Comparison of ENCODE assay signal across 11 cellular contexts in the genomic region with DNA sequence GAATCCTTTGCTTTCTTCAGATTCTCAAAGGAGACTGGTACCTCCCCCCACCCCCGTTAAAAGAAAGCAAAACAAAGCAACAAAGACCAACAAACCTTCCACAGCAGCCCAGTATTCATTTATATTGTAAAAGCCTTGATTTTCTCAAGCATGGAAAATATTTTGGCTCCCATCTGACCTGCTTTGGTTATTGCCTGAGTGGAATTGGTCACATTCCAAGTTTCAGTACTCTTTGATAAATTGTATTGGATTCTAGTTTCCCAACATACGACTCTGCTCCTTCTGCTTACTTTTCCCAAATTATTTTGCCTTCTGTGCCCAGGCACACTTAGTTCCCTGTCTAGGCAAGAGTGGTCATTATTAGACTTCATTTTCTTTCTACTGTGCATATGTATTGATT. TPM values are rescaled to one million over a fixed set of nuclear protein-coding genes. Genes with fewer than 3 reads are reported as not detected.
DNase-seq lines count a peak whose midpoint lies in the region; ATAC-seq, FAIRE-seq and TF ChIP-seq lines count a peak whose summit lies in the region.
"Had no signal": no experiment of that assay in that cellular context is flagged by ENCODE, and none has a peak within 500 bp of the region (broad histone marks: within the 10 kb centered on the region; RNA-seq: fewer than 3 reads in every experiment).

No MANE protein-coding gene starts in this region.

- no peak for FAIRE-seq in keratinocyte (lab: Jason Lieb, UNC)

- H3K4me1 Mint-ChIP-seq in activated T-cell treated with anti-CD3 and anti-CD28 coated beads, Interleukin-2, amount 50 U/mL, for 4 hours (ENCODE audit: low read depth) = peaks cover 52% of the 10 kb centered on the region
- H3K4me1 Mint-ChIP-seq in activated naive CD8-positive, alpha-beta T cell treated with anti-CD3 and anti-CD28 coated beads for 36 hours = peaks cover 26% of the 10 kb centered on the region

- no peak for ATAC-seq in activated T-cell treated with anti-CD3 and anti-CD28 coated beads, Interleukin-2, amount 50 U/mL, for 4 hours
- no peak for ATAC-seq in HG03342 (IDR thresholded peaks at IDR 0.05; ENCODE audit: unreplicated experiment)

- H3K36me3 ChIP-seq in keratinocyte (ENCODE audit: control insufficient read depth in 2 of 2, extremely low read depth in 1 of 2, insufficient read depth in 2 of 2, low read length in 2 of 2) (no peaks in the 10 kb centered on the region), thyroid gland (no peaks in the 10 kb centered on the region)

- 5 to 17% methylated on average over 2 of the region's 2 CpGs for WGBS in thyroid gland, 2 donors

- H2AFZ ChIP-seq in keratinocyte (ENCODE audit: control insufficient read depth, low read length) = no peak overlapping the region

- no peaks in the 10 kb centered on the region for H3K9me1 ChIP-seq in keratinocyte (ENCODE audit: control insufficient read depth, extremely low read depth, insufficient read depth, low read length)

- H3K9me3 Mint-ChIP-seq in activated T-cell treated with anti-CD3 and anti-CD28 coated beads, Interleukin-2, amount 50 U/mL, for 4 hours = no peaks in the 10 kb centered on the region
- H3K9me3 Mint-ChIP-seq in activated naive CD8-positive, alpha-beta T cell treated with anti-CD3 and anti-CD28 coated beads for 36 hours = no peaks in the 10 kb centered on the region

- no peaks in the 10 kb centered on the region for H4K20me1 ChIP-seq in keratinocyte (ENCODE audit: control insufficient read depth, extremely low read depth, insufficient read depth, low read length)

- H3K27me3 ChIP-seq in keratinocyte (ENCODE audit: control insufficient read depth, extremely low read depth, insufficient read depth, low read length) (no peaks in the 10 kb centered on the region), thyroid gland (no peaks in the 10 kb centered on the region)

- peak overlapping the region; percentile 84 for H3K4me2 ChIP-seq in keratinocyte (ENCODE audit: control insufficient read depth, extremely low read depth, insufficient read depth, low read depth, low read length)

- no peak overlapping the region for H3K27ac ChIP-seq in keratinocyte (ENCODE audit: control insufficient read depth, insufficient read depth, low read length)
- peak overlapping the region; percentile 84 to 87 (median 87) for H3K27ac ChIP-seq in thyroid gland

- H3K4me1 ChIP-seq in keratinocyte (ENCODE audit: control insufficient read depth, extremely low read depth, insufficient read depth, low read length) = peaks cover 29% of the 10 kb centered on the region
- H3K4me1 ChIP-seq in thyroid gland = peaks cover 37 to 40% of the 10 kb centered on the region in 2 donors

- no peaks in the 10 kb centered on the region for H3K27me3 Mint-ChIP-seq in activated T-cell treated with anti-CD3 and anti-CD28 coated beads, Interleukin-2, amount 50 U/mL, for 4 hours (ENCODE audit: low read depth)
- no peaks in the 10 kb centered on the region for H3K27me3 Mint-ChIP-seq in activated naive CD8-positive, alpha-beta T cell treated with anti-CD3 and anti-CD28 coated beads for 36 hours

- no peaks in the 10 kb centered on the region for H3K9me3 ChIP-seq in keratinocyte (ENCODE audit: control insufficient read depth, low read depth, low read length)
- no peaks in the 10 kb centered on the region for H3K9me3 ChIP-seq in thyroid gland

- H3K27ac Mint-ChIP-seq in activated naive CD8-positive, alpha-beta T cell treated with anti-CD3 and anti-CD28 coated beads for 36 hours = no peak overlapping the region

- DNase-seq in activated T-cell treated with anti-CD3 and anti-CD28 coated beads, Interleukin-2, amount 50 U/mL, for 4 hours = no peak
- DNase-seq in activated T-cell treated with anti-CD3 and anti-CD28 coated beads for 4 hours (no peak), keratinocyte (ENCODE audit: low read depth, low spot score) (no peak), thyroid gland (no peak), middle frontal gyrus (ENCODE audit: extremely low spot score, low spot score) (no peak)
- DNase-seq in activated naive CD8-positive, alpha-beta T cell treated with anti-CD3 and anti-CD28 coated beads for 36 hours = no peak
- DNase-seq in stimulated activated CD4-positive, alpha-beta T cell treated with anti-CD3 and anti-CD28 coated beads, Interleukin-2, amount 100 ng/mL, for 48 hours = no peak
- DNase-seq: effector memory CD4-positive, alpha-beta T cell; MV-4-11; RPMI8226 had no signal

- H3K79me2 ChIP-seq in keratinocyte (ENCODE audit: control insufficient read depth, insufficient read depth, low read length) = peaks cover 66% of the 10 kb centered on the region

- H3K9ac ChIP-seq in keratinocyte (ENCODE audit: control insufficient read depth, extremely low read depth, insufficient read depth, low read length) = no peak overlapping the region

- TF ChIP-seq CTCF in keratinocyte (optimal IDR thresholded peaks at IDR 0.05 in 1 of 3, IDR thresholded peaks at IDR 0.05 in 1 of 3, conservative IDR thresholded peaks at IDR 0.05 in 1 of 3; ENCODE audit: extremely low read depth in 1 of 3, insufficient read depth in 2 of 3, low read length in 3 of 3) (no peak), thyroid gland (IDR thresholded peaks at IDR 0.05) (no peak)

- peaks cover 6% of the 10 kb centered on the region for H3K36me3 Mint-ChIP-seq in activated T-cell treated with anti-CD3 and anti-CD28 coated beads, Interleukin-2, amount 50 U/mL, for 4 hours (ENCODE audit: insufficient read depth)
- peaks cover 7% of the 10 kb centered on the region for H3K36me3 Mint-ChIP-seq in activated naive CD8-positive, alpha-beta T cell treated with anti-CD3 and anti-CD28 coated beads for 36 hours

- H3K4me3 ChIP-seq in keratinocyte (ENCODE audit: control insufficient read depth in 2 of 3, extremely low read depth in 1 of 3, insufficient read depth in 2 of 3, low read depth in 1 of 3, low read length in 3 of 3) (peak overlapping the region; percentile 70 to 86 (median 71)), thyroid gland (replicated peaks in 1 of 3) (peak overlapping the region in 2 of 3 donors; percentile 10 to 12)

- TF ChIP-seq POLR2A in thyroid gland (IDR thresholded peaks at IDR 0.05) = no peak

- dilution Hi-C loops in keratinocyte (cut with MboI; ENCODE audit: extremely low pct_ligation_motif_present, low sequenced_read_pairs) = no loop called here

- peak overlapping the region; percentile 97 for H3K4me3 Mint-ChIP-seq in activated T-cell treated with anti-CD3 and anti-CD28 coated beads, Interleukin-2, amount 50 U/mL, for 4 hours
- peak overlapping the region; percentile 89 for H3K4me3 Mint-ChIP-seq in activated naive CD8-positive, alpha-beta T cell treated with anti-CD3 and anti-CD28 coated beads for 36 hours

- intact Hi-C loops in thyroid gland (cut with DNase I) = no loop called here

RNA-seq across cellular contexts. Expression of gene ABCC11, which starts 1.3 kb away (rescaled TPM):
- under 1 TPM; 0.05 to 0.08 (median 0.08) TPM for total RNA-seq in activated T-cell treated with anti-CD3 and anti-CD28 coated beads, Interleukin-2, amount 50 U/mL, for 4 hours
- under 1 TPM; 0.14 to 0.16 TPM for total RNA-seq in activated naive CD8-positive, alpha-beta T cell treated with anti-CD3 and anti-CD28 coated beads for 36 hours
- polyA plus RNA-seq in keratinocyte = 0.18 to 0.68 TPM (median 0.33 TPM) in 3 replicates
- polyA plus RNA-seq in keratinocyte (2011; ENCODE audit: low read depth) = not detected
- 0.21 and 0.26 TPM in 2 replicates for polyA plus RNA-seq in keratinocyte (2011; cell fraction: cytosol; rRNA removed)
- polyA plus RNA-seq in keratinocyte (2011; cell fraction: nucleus; rRNA removed) = 0.69 and 1.6 TPM in 2 replicates
- 0.28 and 0.56 TPM in 2 replicates for polyA plus RNA-seq in keratinocyte (2012; ENCODE audit: low replicate concordance)
- 0.79 to 1.1 TPM (median 1.1 TPM) in 3 replicates for polyA minus RNA-seq in keratinocyte
- 0.96 TPM for polyA minus RNA-seq in keratinocyte (2011; cell fraction: cytosol; rRNA and poly(A)+ RNA removed)
- 0.42 and 0.85 TPM in 2 replicates for polyA minus RNA-seq in keratinocyte (2011; cell fraction: nucleus; rRNA and poly(A)+ RNA removed)
- total RNA-seq in thyroid gland = under 1 TPM in 1 of 4 donors, not detected in 3; 0.27 TPM

RNA-seq across cellular contexts. Expression of gene LONP2, which starts 2.0 kb away (rescaled TPM):
- 10 to 100 TPM; 50.5 to 57.6 (median 53.1) TPM for total RNA-seq in activated T-cell treated with anti-CD3 and anti-CD28 coated beads, Interleukin-2, amount 50 U/mL, for 4 hours
- total RNA-seq in activated naive CD8-positive, alpha-beta T cell treated with anti-CD3 and anti-CD28 coated beads for 36 hours = 10 to 100 TPM; 52.2 to 53.0 TPM
- polyA plus RNA-seq in keratinocyte = 34.6 to 50.6 TPM (median 49.4 TPM) in 3 replicates
- 26.1 TPM for polyA plus RNA-seq in keratinocyte (2011; ENCODE audit: low read depth)
- polyA plus RNA-seq in keratinocyte (2011; cell fraction: cytosol; rRNA removed) = 24.7 and 41.0 TPM in 2 replicates
- 51.8 and 58.2 TPM in 2 replicates for polyA plus RNA-seq in keratinocyte (2011; cell fraction: nucleus; rRNA removed)
- 23.8 and 30.7 TPM in 2 replicates for polyA plus RNA-seq in keratinocyte (2012; ENCODE audit: low replicate concordance)
- 24.5 to 95.9 TPM (median 69.9 TPM) in 3 replicates for polyA minus RNA-seq in keratinocyte
- polyA minus RNA-seq in keratinocyte (2011; cell fraction: cytosol; rRNA and poly(A)+ RNA removed) = 75.6 TPM
- polyA minus RNA-seq in keratinocyte (2011; cell fraction: nucleus; rRNA and poly(A)+ RNA removed) = 55.9 and 89.4 TPM in 2 replicates
- 100 to 1,000 TPM; 108 to 124 (median 116) TPM for total RNA-seq in thyroid gland
